Comparison of ENCODE assay signal across 1 cellular context in genomic region chr2:60932954-60933353, GRCh38.
TF ChIP-seq lines count a peak whose summit lies in the region.

No MANE protein-coding gene starts in this region.

TF ChIP-seq in WTC11, 78 proteins besides CTCF, POLR2A, EP300 and RAD21 (continued from another document):
- TF ChIP-seq, protein P1, sequence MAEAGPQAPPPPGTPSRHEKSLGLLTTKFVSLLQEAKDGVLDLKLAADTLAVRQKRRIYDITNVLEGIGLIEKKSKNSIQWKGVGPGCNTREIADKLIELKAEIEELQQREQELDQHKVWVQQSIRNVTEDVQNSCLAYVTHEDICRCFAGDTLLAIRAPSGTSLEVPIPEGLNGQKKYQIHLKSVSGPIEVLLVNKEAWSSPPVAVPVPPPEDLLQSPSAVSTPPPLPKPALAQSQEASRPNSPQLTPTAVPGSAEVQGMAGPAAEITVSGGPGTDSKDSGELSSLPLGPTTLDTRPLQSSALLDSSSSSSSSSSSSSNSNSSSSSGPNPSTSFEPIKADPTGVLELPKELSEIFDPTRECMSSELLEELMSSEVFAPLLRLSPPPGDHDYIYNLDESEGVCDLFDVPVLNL (CRISPR knock-in tag; IDR thresholded peaks at IDR 0.05; ENCODE audit: borderline replicate concordance, low read depth): no peak
- TF ChIP-seq ETV6 (CRISPR knock-in tag; IDR thresholded peaks at IDR 0.05) (no peak), FOXP4 (CRISPR knock-in tag; IDR thresholded peaks at IDR 0.05) (no peak), FOXP1 (CRISPR knock-in tag; IDR thresholded peaks at IDR 0.05; ENCODE audit: borderline replicate concordance) (no peak), GTF2I (CRISPR knock-in tag; conservative IDR thresholded peaks at IDR 0.05) (no peak), FOXK1 (CRISPR knock-in tag; IDR thresholded peaks at IDR 0.05) (no peak)
- TF ChIP-seq, protein P2, sequence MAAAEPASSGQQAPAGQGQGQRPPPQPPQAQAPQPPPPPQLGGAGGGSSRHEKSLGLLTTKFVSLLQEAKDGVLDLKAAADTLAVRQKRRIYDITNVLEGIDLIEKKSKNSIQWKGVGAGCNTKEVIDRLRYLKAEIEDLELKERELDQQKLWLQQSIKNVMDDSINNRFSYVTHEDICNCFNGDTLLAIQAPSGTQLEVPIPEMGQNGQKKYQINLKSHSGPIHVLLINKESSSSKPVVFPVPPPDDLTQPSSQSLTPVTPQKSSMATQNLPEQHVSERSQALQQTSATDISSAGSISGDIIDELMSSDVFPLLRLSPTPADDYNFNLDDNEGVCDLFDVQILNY (CRISPR knock-in tag; IDR thresholded peaks at IDR 0.05): no peak
- TF ChIP-seq, protein P3, sequence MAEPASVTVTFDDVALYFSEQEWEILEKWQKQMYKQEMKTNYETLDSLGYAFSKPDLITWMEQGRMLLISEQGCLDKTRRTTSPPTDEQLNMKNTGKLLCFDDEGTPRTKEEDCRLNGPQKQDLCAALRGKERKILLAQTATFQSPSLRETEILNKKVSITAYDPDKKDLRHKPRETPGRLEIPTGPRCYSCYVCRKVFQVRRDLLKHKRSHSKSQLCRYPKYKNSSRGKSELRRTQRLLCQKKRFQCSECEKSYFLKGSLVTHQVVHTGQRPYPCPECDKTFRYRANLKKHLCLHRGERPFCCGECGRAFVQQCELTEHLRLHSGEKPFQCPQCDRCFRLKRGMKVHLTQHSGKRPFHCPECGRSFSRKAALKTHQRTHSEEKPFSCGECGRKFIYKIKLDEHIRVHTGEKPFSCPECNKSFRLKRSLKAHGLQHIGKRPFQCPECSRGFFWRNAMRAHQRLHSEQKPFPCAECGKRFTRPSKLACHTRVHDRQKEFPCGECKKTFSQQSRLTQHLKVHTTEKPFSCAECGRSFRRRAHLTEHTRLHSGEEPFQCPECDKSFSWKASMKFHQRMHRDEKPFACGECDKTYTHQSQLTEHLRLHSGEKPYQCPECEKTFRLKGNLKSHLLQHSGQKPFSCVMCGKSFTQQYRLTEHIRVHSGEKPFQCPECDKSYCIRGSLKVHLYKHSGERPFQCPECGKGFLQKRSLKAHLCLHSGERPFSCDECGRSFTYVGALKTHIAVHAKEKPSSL (CRISPR knock-in tag; conservative IDR thresholded peaks at IDR 0.05): no peak
